In genomic region chr11:71252782-71253730, GRCh38 we compare ENCODE assay signal across 1 cellular context.
TF ChIP-seq lines count a peak whose summit lies in the region.

No MANE protein-coding gene starts in this region.

TF ChIP-seq in HepG2, 621 proteins besides CTCF, POLR2A, EP300 and RAD21 (continued from another document and continues in another):
- TF ChIP-seq ZNF747 (CRISPR knock-in tag; IDR thresholded peaks at IDR 0.05; ENCODE audit: borderline replicate concordance) (no peak), ZBTB10 (CRISPR knock-in tag; IDR thresholded peaks at IDR 0.05; ENCODE audit: borderline replicate concordance) (peak; percentile 89), ZNF343 (CRISPR knock-in tag; IDR thresholded peaks at IDR 0.05) (0 out of 2 replicates have a peak, but pooled peaks have one; percentile 38), KAT8 (CRISPR knock-in tag; IDR thresholded peaks at IDR 0.05) (peak; percentile 66; the same call in 1 of the 2 replicates), ZNF710 (CRISPR knock-in tag; IDR thresholded peaks at IDR 0.05; ENCODE audit: borderline replicate concordance) (no peak; the same call in 1 of the 2 replicates), NFKB2 (CRISPR knock-in tag; IDR thresholded peaks at IDR 0.05; ENCODE audit: borderline replicate concordance) (no peak), ETV6 (CRISPR knock-in tag; conservative IDR thresholded peaks at IDR 0.05) (no peak), CBX1 (IDR thresholded peaks at IDR 0.05; ENCODE audit: low read depth) (no peak), SPEN (CRISPR knock-in tag; IDR thresholded peaks at IDR 0.05; ENCODE audit: low read depth) (no peak), TARDBP (CRISPR knock-in tag; IDR thresholded peaks at IDR 0.05) (peak; percentile 81; the same call in 1 of the 2 replicates), ZKSCAN1 (IDR thresholded peaks at IDR 0.05; ENCODE audit: low read length) (0 out of 2 replicates have a peak, but pooled peaks have one; percentile 23), ZNF652 (CRISPR knock-in tag; IDR thresholded peaks at IDR 0.05; ENCODE audit: borderline replicate concordance, low read depth) (no peak), MBNL3 (CRISPR knock-in tag; conservative IDR thresholded peaks at IDR 0.05) (no peak), POGZ (CRISPR knock-in tag; IDR thresholded peaks at IDR 0.05) (no peak), GATAD2A (CRISPR knock-in tag; IDR thresholded peaks at IDR 0.05) (peak; percentile 92), CBX5 (CRISPR knock-in tag; IDR thresholded peaks at IDR 0.05; ENCODE audit: borderline replicate concordance) (no peak), NFIC (IDR thresholded peaks at IDR 0.05; ENCODE audit: low read length) (peak; percentile 87), SP5 (CRISPR knock-in tag; IDR thresholded peaks at IDR 0.05; ENCODE audit: borderline replicate concordance, low read depth) (peak; percentile 68; the same call in 1 of the 2 replicates), BRF2 (CRISPR knock-in tag; IDR thresholded peaks at IDR 0.05) (no peak), ZBTB2 (CRISPR knock-in tag; IDR thresholded peaks at IDR 0.05; ENCODE audit: low read depth) (no peak), CCDC6 (CRISPR knock-in tag; IDR thresholded peaks at IDR 0.05) (0 out of 2 replicates have a peak, but pooled peaks have one; percentile 18), HDAC6 (IDR thresholded peaks at IDR 0.05; ENCODE audit: low read depth, low read length) (no peak), ZSCAN29 (CRISPR knock-in tag; conservative IDR thresholded peaks at IDR 0.05) (peak; percentile 55; the same call in 1 of the 2 replicates), WIZ (CRISPR knock-in tag; IDR thresholded peaks at IDR 0.05) (no peak), ZNF12 (CRISPR knock-in tag; IDR thresholded peaks at IDR 0.05) (no peak), ZNF816 (CRISPR knock-in tag; IDR thresholded peaks at IDR 0.05; ENCODE audit: borderline replicate concordance) (0 out of 2 replicates have a peak, but pooled peaks have one; percentile 17), ZNF160 (CRISPR knock-in tag; IDR thresholded peaks at IDR 0.05) (no peak), ZNF3 (CRISPR knock-in tag; IDR thresholded peaks at IDR 0.05) (no peak), SETDB1 (CRISPR knock-in tag; IDR thresholded peaks at IDR 0.05; ENCODE audit: borderline replicate concordance) (no peak), ZBTB46 (CRISPR knock-in tag; IDR thresholded peaks at IDR 0.05; ENCODE audit: borderline replicate concordance) (no peak), MAZ (IDR thresholded peaks at IDR 0.05; ENCODE audit: borderline replicate concordance, low read depth, low read length) (no peak), MAZ (CRISPR knock-in tag; IDR thresholded peaks at IDR 0.05; ENCODE audit: low read depth) (no peak), ZNF326 (CRISPR knock-in tag; IDR thresholded peaks at IDR 0.05; ENCODE audit: borderline replicate concordance) (no peak), PBX2 (CRISPR knock-in tag; IDR thresholded peaks at IDR 0.05) (no peak), TFDP2 (CRISPR knock-in tag; IDR thresholded peaks at IDR 0.05) (0 out of 2 replicates have a peak, but pooled peaks have one; percentile 14), DRAP1 (CRISPR knock-in tag; IDR thresholded peaks at IDR 0.05) (no peak), E2F1 (CRISPR knock-in tag; IDR thresholded peaks at IDR 0.05) (no peak; the same call in none of the 2 replicates), KDM5B (CRISPR knock-in tag; IDR thresholded peaks at IDR 0.05; ENCODE audit: borderline replicate concordance) (no peak), MIXL1 (CRISPR knock-in tag; IDR thresholded peaks at IDR 0.05) (0 out of 2 replicates have a peak, but pooled peaks have one; percentile 43), MTA1 (CRISPR knock-in tag; IDR thresholded peaks at IDR 0.05; ENCODE audit: borderline replicate concordance) (peak; percentile 63; the same call in 1 of the 2 replicates), BCLAF1 (IDR thresholded peaks at IDR 0.05) (no peak), ZNF432 (CRISPR knock-in tag; IDR thresholded peaks at IDR 0.05; ENCODE audit: borderline replicate concordance) (no peak), BRCA1 (CRISPR knock-in tag; IDR thresholded peaks at IDR 0.05) (0 out of 2 replicates have a peak, but pooled peaks have one; percentile 58), TBL1XR1 (IDR thresholded peaks at IDR 0.05; ENCODE audit: borderline replicate concordance, low read length, partially characterized antibody) (peak; percentile 24), MLX (CRISPR knock-in tag; IDR thresholded peaks at IDR 0.05) (0 out of 2 replicates have a peak, but pooled peaks have one; percentile 18), CREB3 (CRISPR knock-in tag; IDR thresholded peaks at IDR 0.05) (no peak)
